ENCODE assay signal across 19 cellular contexts in genomic region chr6:38554014-38554413, GRCh38.
DNase-seq lines count a peak whose midpoint lies in the region; ATAC-seq and TF ChIP-seq lines count a peak whose summit lies in the region.
"Had no signal": no experiment of that assay in that cellular context is flagged by ENCODE, and none has a peak within 500 bp of the region (broad histone marks: within the 10 kb centered on the region; RNA-seq: fewer than 3 reads in every experiment).

No MANE protein-coding gene starts in this region.

- no peak for ATAC-seq in T-helper 17 cell

- no peaks in the 10 kb centered on the region for H3K27me3 Mint-ChIP-seq in T-helper 17 cell
- H3K27me3 Mint-ChIP-seq: CD4-positive, alpha-beta memory T cell; CD4-positive, CD25-positive, alpha-beta regulatory T cell; CD8-positive, alpha-beta memory T cell had no signal

- TF ChIP-seq EP300 in neural cell (conservative IDR thresholded peaks at IDR 0.05; ENCODE audit: poor library complexity, severe bottlenecking): peak; percentile 77

- H3K27ac ChIP-seq in HEK293 (ENCODE audit: extremely low read depth, low read depth, low read length) (no peak overlapping the region), neural cell (ENCODE audit: low read length) (no peak overlapping the region)
- H3K27ac ChIP-seq: BLaER1 had no signal

- H3K9me3 ChIP-seq in HEK293 (ENCODE audit: control insufficient read depth, insufficient read depth, low read depth, low read length) (no peaks in the 10 kb centered on the region), T-helper 17 cell (ENCODE audit: control insufficient read depth, low read length, poor library complexity, severe bottlenecking) (no peaks in the 10 kb centered on the region), neural cell (ENCODE audit: low read length) (no peaks in the 10 kb centered on the region)
- H3K9me3 ChIP-seq: BE2C, BLaER1 had no signal

- CTCF ChIA-PET in HEK293 (lab: Yijun Ruan, JAX): interaction anchor here (0.6 to 1.6 kb wide), 3 partner anchors 16 to 592 kb away, joined by 7 to 12 read pairs (median 7); no protein-coding TSS in a partner anchor

- H3K4me1 ChIP-seq in HEK293 (ENCODE audit: control insufficient read depth, insufficient read depth, low read length): peaks cover 11% of the 10 kb centered on the region

- H3K4me3 ChIP-seq in HEK293 (ENCODE audit: low read depth, low read length) (no peak overlapping the region), neural cell (ENCODE audit: low read length) (no peak overlapping the region)
- H3K4me3 ChIP-seq: BLaER1 had no signal

- no peak for TF ChIP-seq RAD21 in neural cell (conservative IDR thresholded peaks at IDR 0.05)

- no peaks in the 10 kb centered on the region for H3K9me2 ChIP-seq in neural cell (ENCODE audit: insufficient read depth, low read length)

- H3K4me3 Mint-ChIP-seq in T-helper 17 cell: no peak overlapping the region
- H3K4me3 Mint-ChIP-seq: CD14-positive monocyte; CD4-positive, alpha-beta memory T cell; CD4-positive, CD25-positive, alpha-beta regulatory T cell; CD8-positive, alpha-beta memory T cell had no signal

- H3K9ac ChIP-seq in neural cell (ENCODE audit: low read length): no peak overlapping the region
- H3K9ac ChIP-seq: BLaER1 had no signal

- H3K36me3 ChIP-seq in HEK293 (ENCODE audit: control insufficient read depth in 2 of 2, insufficient read depth in 1 of 2, low read length in 2 of 2) (no peaks in the 10 kb centered on the region), neural cell (ENCODE audit: insufficient read depth, low read length) (no peaks in the 10 kb centered on the region)
- H3K36me3 ChIP-seq: BE2C, BLaER1 had no signal

- H2AFZ ChIP-seq in neural cell (ENCODE audit: low read depth, low read length): no peak overlapping the region

- TF ChIP-seq CTCF in HEK293 (tag by site-specific recombination; IDR thresholded peaks at IDR 0.05) (no peak), neural cell (IDR thresholded peaks at IDR 0.05; ENCODE audit: poor library complexity, severe bottlenecking) (no peak), GM13977 (IDR thresholded peaks at IDR 0.05; ENCODE audit: extremely low read depth, insufficient read depth, missing control alignments) (no peak)

- DNase-seq in T-helper 17 cell (no peak), NCI-H510A treated with DMSO at 0.1 percent for 48 hours (lab: John Stamatoyannopoulos, UW) (no peak), GM13977 (ENCODE audit: low spot score) (no peak), cerebellar cortex (ENCODE audit: low spot score) (no peak), NCI-H1436 (lab: John Stamatoyannopoulos, UW) (no peak)
- DNase-seq: 8988T; ACHN; C1 segment of cervical spinal cord; CD4-positive, alpha-beta memory T cell; CD4-positive, CD25-positive, alpha-beta regulatory T cell; CD8-positive, alpha-beta memory T cell; COR-L47; DMS79 treated with DMSO at 0.1 percent for 48 hours; GF-D8 had no signal

- no peaks in the 10 kb centered on the region for H3K36me3 Mint-ChIP-seq in T-helper 17 cell (ENCODE audit: low read depth)

- POLR2A ChIA-PET in HEK293 (lab: Yijun Ruan, JAX): interaction anchor here (0.9 kb wide), 1 partner anchor 149 kb away, joined by 3 read pairs; no protein-coding TSS in a partner anchor

- in situ Hi-C loops in GM13977 (cut with MboI; ENCODE audit: low pct_unique_long_range_greater_than_20kb, low sequenced_read_pairs, unreplicated experiment): no loop called here

- peak overlapping the region; percentile 39 for H3K27ac Mint-ChIP-seq in T-helper 17 cell
- H3K27ac Mint-ChIP-seq: CD14-positive monocyte; CD4-positive, CD25-positive, alpha-beta regulatory T cell; CD8-positive, alpha-beta memory T cell had no signal

- no peaks in the 10 kb centered on the region for H3F3A ChIP-seq in neural cell (ENCODE audit: insufficient read depth, low read length, poor library complexity, severe bottlenecking)

- H4K20me1 ChIP-seq in neural cell (ENCODE audit: insufficient read depth): no peaks in the 10 kb centered on the region
- H4K20me1 ChIP-seq: BLaER1 had no signal

- H3K27me3 ChIP-seq in neural cell (ENCODE audit: insufficient read depth, low read depth, low read length): no peaks in the 10 kb centered on the region
- H3K27me3 ChIP-seq: BE2C, BLaER1 had no signal

- H3K79me2 ChIP-seq in neural cell (replicated peaks; ENCODE audit: insufficient read depth, low read length): no peaks in the 10 kb centered on the region

- H3K4me2 ChIP-seq in neural cell (ENCODE audit: low read length): no peak overlapping the region
- H3K4me2 ChIP-seq: BLaER1 had no signal

- H3K4me1 Mint-ChIP-seq in T-helper 17 cell: peaks cover 7% of the 10 kb centered on the region
- H3K4me1 Mint-ChIP-seq: CD14-positive monocyte had no signal

TF ChIP-seq in HEK293, 187 proteins besides CTCF, POLR2A, EP300 and RAD21 (continues in another document):
- TF ChIP-seq HIC1 (tag by site-specific recombination; IDR thresholded peaks at IDR 0.05) (no peak), FEZF1 (tag by site-specific recombination; IDR thresholded peaks at IDR 0.05) (0 out of 2 replicates have a peak, but pooled peaks have one; percentile 24), ZNF514 (tag by site-specific recombination; IDR thresholded peaks at IDR 0.05) (no peak), ZNF391 (tag by site-specific recombination; IDR thresholded peaks at IDR 0.05; ENCODE audit: borderline replicate concordance, low read depth) (no peak), PRDM6 (tag by site-specific recombination; IDR thresholded peaks at IDR 0.05) (peak; percentile 50; the same call in 1 of the 2 replicates), GLI4 (tag by site-specific recombination; IDR thresholded peaks at IDR 0.05) (no peak)

TF ChIP-seq in neural cell, 6 proteins besides CTCF, POLR2A, EP300 and RAD21:
- TF ChIP-seq EZH2 (IDR thresholded peaks at IDR 0.05; ENCODE audit: borderline replicate concordance, insufficient read depth, low read length, poor library complexity, severe bottlenecking): no peak
- peak; percentile 19 for TF ChIP-seq POLR2AphosphoS5 (IDR thresholded peaks at IDR 0.05)
